1 cellular context compared by ENCODE assay signal in genomic region chr3:148066787-148067186, GRCh38.
TF ChIP-seq lines count a peak whose summit lies in the region.

No MANE protein-coding gene starts in this region.

TF ChIP-seq in HepG2, 621 proteins besides CTCF, POLR2A, EP300 and RAD21:
- TF ChIP-seq PATZ1 (CRISPR knock-in tag; IDR thresholded peaks at IDR 0.05), result no peak
- TF ChIP-seq TEF (CRISPR knock-in tag; IDR thresholded peaks at IDR 0.05), result no peak
- no peak for TF ChIP-seq AFF4 (CRISPR knock-in tag; IDR thresholded peaks at IDR 0.05)
- no peak for TF ChIP-seq SIN3B (IDR thresholded peaks at IDR 0.05; ENCODE audit: low read length)
- TF ChIP-seq ZNF138 (CRISPR knock-in tag; IDR thresholded peaks at IDR 0.05; ENCODE audit: low read depth), result no peak
- TF ChIP-seq GATAD1 (CRISPR knock-in tag; IDR thresholded peaks at IDR 0.05), result no peak
- no peak for TF ChIP-seq ZNF83 (CRISPR knock-in tag; IDR thresholded peaks at IDR 0.05; ENCODE audit: borderline replicate concordance)
- TF ChIP-seq ZNF329 (CRISPR knock-in tag; IDR thresholded peaks at IDR 0.05; ENCODE audit: low read depth), result no peak
- no peak for TF ChIP-seq ZNF282 (IDR thresholded peaks at IDR 0.05; ENCODE audit: partially characterized antibody)
- TF ChIP-seq ZNF230 (CRISPR knock-in tag; IDR thresholded peaks at IDR 0.05), result no peak
- TF ChIP-seq MBD4 (IDR thresholded peaks at IDR 0.05; ENCODE audit: borderline replicate concordance, low read length), result no peak
- no peak for TF ChIP-seq TSC22D2 (CRISPR knock-in tag; IDR thresholded peaks at IDR 0.05; ENCODE audit: borderline replicate concordance)
- no peak for TF ChIP-seq ZNF549 (CRISPR knock-in tag; IDR thresholded peaks at IDR 0.05)
- no peak for TF ChIP-seq ZNF766 (CRISPR knock-in tag; IDR thresholded peaks at IDR 0.05; ENCODE audit: borderline replicate concordance)
- no peak for TF ChIP-seq ZKSCAN8 (CRISPR knock-in tag; IDR thresholded peaks at IDR 0.05; ENCODE audit: borderline replicate concordance)
